In the genomic region with DNA sequence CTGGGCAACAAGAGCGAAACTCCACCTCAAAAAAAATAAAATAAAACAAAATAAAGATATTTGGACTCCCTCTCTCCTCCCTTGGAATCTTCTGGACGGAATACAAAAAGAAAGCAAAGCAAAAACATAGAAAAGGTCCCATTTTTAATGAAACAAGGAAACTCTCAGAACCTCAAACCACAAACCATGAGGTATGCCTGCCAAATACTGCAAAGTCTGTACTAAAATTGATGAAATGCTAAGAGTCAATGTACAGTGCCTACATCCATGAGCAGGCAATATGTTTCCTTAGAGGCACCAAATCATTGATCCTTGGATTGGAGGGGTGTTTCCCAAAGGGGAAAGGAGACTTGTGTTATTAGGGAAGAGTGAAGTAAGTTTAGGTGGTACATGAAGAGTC, we compare ENCODE assay signal across 16 cellular contexts. TPM values are rescaled to one million over a fixed set of nuclear protein-coding genes. Genes with fewer than 3 reads are reported as not detected.
DNase-seq lines count a peak whose midpoint lies in the region; ATAC-seq and TF ChIP-seq lines count a peak whose summit lies in the region.
"Had no signal": no experiment of that assay in that cellular context is flagged by ENCODE, and none has a peak within 500 bp of the region (broad histone marks: within the 10 kb centered on the region; RNA-seq: fewer than 3 reads in every experiment).

No MANE protein-coding gene starts in this region.

- ATAC-seq in activated CD8-positive, alpha-beta T cell treated with anti-CD3 and anti-CD28 coated beads, Interleukin-2, amount 10 ng/mL, durations not matched to agents 7 days and 5 days: peak; percentile 44
- ATAC-seq in HG03095 (IDR thresholded peaks at IDR 0.05; ENCODE audit: unreplicated experiment): no peak

- H3K27ac ChIP-seq in CD8-positive, alpha-beta memory T cell (ENCODE audit: low read depth, low read length): no peak overlapping the region
- H3K27ac ChIP-seq in effector memory CD4-positive, alpha-beta T cell (ENCODE audit: insufficient read depth, low read length, poor library complexity, severe bottlenecking): peak overlapping the region; percentile 15
- no peak overlapping the region for H3K27ac ChIP-seq in coronary artery
- H3K27ac ChIP-seq: adrenal gland had no signal

- no peaks in the 10 kb centered on the region for H3K27me3 ChIP-seq in CD8-positive, alpha-beta memory T cell (ENCODE audit: insufficient read depth, low read length, poor library complexity, severe bottlenecking)
- H3K27me3 ChIP-seq in effector memory CD4-positive, alpha-beta T cell (replicated peaks; ENCODE audit: control insufficient read depth, insufficient read depth, low read length, poor library complexity, severe bottlenecking): no peaks in the 10 kb centered on the region
- H3K27me3 ChIP-seq: adrenal gland had no signal

- H3K9me3 ChIP-seq in CD8-positive, alpha-beta memory T cell (ENCODE audit: low read length): no peaks in the 10 kb centered on the region
- H3K9me3 ChIP-seq in effector memory CD4-positive, alpha-beta T cell (ENCODE audit: control insufficient read depth, low read length): no peaks in the 10 kb centered on the region
- H3K9me3 ChIP-seq: adrenal gland had no signal

- peaks cover 0 to 2% (median 0%) of the 10 kb centered on the region in 3 donors for H3K36me3 Mint-ChIP-seq in CD8-positive, alpha-beta memory T cell
- peaks cover 43% of the 10 kb centered on the region for H3K36me3 Mint-ChIP-seq in activated CD8-positive, alpha-beta T cell treated with anti-CD3 and anti-CD28 coated beads, Interleukin-2, amount 10 ng/mL, durations not matched to agents 7 days and 5 days (ENCODE audit: low read depth)

- no peak for TF ChIP-seq CTCF in AG10803 (conservative IDR thresholded peaks at IDR 0.05; ENCODE audit: low read length)
- TF ChIP-seq CTCF in coronary artery (IDR thresholded peaks at IDR 0.05): no peak

- peak overlapping the region in 5 of 7 donors; percentile 35 to 78 (median 62) for H3K4me3 Mint-ChIP-seq in CD8-positive, alpha-beta memory T cell
- peak overlapping the region; percentile 48 for H3K4me3 Mint-ChIP-seq in activated CD8-positive, alpha-beta T cell treated with anti-CD3 and anti-CD28 coated beads, Interleukin-2, amount 10 ng/mL, durations not matched to agents 7 days and 5 days
- H3K4me3 Mint-ChIP-seq: endodermal cell, naive B cell had no signal

- H3K4me1 ChIP-seq in CD8-positive, alpha-beta memory T cell (ENCODE audit: insufficient read depth, low read length): peaks cover 60% of the 10 kb centered on the region
- peaks cover 42% of the 10 kb centered on the region for H3K4me1 ChIP-seq in effector memory CD4-positive, alpha-beta T cell (ENCODE audit: control insufficient read depth, insufficient read depth, low read length, poor library complexity, severe bottlenecking)
- H3K4me1 ChIP-seq: adrenal gland had no signal

- CTCF ChIA-PET in CD8-positive, alpha-beta memory T cell (lab: Charles Lee): interaction anchor here (1.2 kb wide), 1 partner anchor 8 kb away, joined by 4 read pairs; a partner anchor contains a TSS
- CTCF ChIA-PET in activated CD8-positive, alpha-beta T cell treated with anti-CD3 and anti-CD28 coated beads, Interleukin-2, amount 10 ng/mL, durations not matched to agents 7 days and 5 days (lab: Charles Lee): interaction anchor here (1.0 to 1.3 kb wide), 2 partner anchors 9 to 46 kb away, joined by 3 to 4 read pairs; a partner anchor contains a TSS

- H3K36me3 ChIP-seq in CD8-positive, alpha-beta memory T cell (ENCODE audit: insufficient read depth, low read length): no peaks in the 10 kb centered on the region
- no peaks in the 10 kb centered on the region for H3K36me3 ChIP-seq in effector memory CD4-positive, alpha-beta T cell (ENCODE audit: control insufficient read depth, insufficient read depth, low read length)
- H3K36me3 ChIP-seq: adrenal gland had no signal

- no peaks in the 10 kb centered on the region for H3K27me3 Mint-ChIP-seq in CD8-positive, alpha-beta memory T cell
- H3K27me3 Mint-ChIP-seq in activated CD8-positive, alpha-beta T cell treated with anti-CD3 and anti-CD28 coated beads, Interleukin-2, amount 10 ng/mL, durations not matched to agents 7 days and 5 days (ENCODE audit: low read depth): no peaks in the 10 kb centered on the region
- H3K27me3 Mint-ChIP-seq: naive B cell had no signal

- H3K27ac Mint-ChIP-seq in CD8-positive, alpha-beta memory T cell: peak overlapping the region; percentile 40 to 98 (median 76)
- peak overlapping the region; percentile 89 for H3K27ac Mint-ChIP-seq in activated CD8-positive, alpha-beta T cell treated with anti-CD3 and anti-CD28 coated beads, Interleukin-2, amount 10 ng/mL, durations not matched to agents 7 days and 5 days
- H3K27ac Mint-ChIP-seq: endodermal cell, naive B cell had no signal

- POLR2A ChIA-PET in CD8-positive, alpha-beta memory T cell (lab: Charles Lee): interaction anchor here (0.9 kb wide), 1 partner anchor 10 kb away, joined by 3 read pairs; no protein-coding TSS in a partner anchor
- POLR2A ChIA-PET in activated CD8-positive, alpha-beta T cell treated with anti-CD3 and anti-CD28 coated beads, Interleukin-2, amount 10 ng/mL, durations not matched to agents 7 days and 5 days (lab: Charles Lee): interaction anchor here (1.3 to 2.2 kb wide), 3 partner anchors 10 to 175 kb away, joined by 4 to 10 read pairs (median 5); a partner anchor contains a TSS

- H3K4me1 Mint-ChIP-seq in CD8-positive, alpha-beta memory T cell: peaks cover 53 to 64% (median 63%) of the 10 kb centered on the region in 3 donors
- H3K4me1 Mint-ChIP-seq in activated CD8-positive, alpha-beta T cell treated with anti-CD3 and anti-CD28 coated beads, Interleukin-2, amount 10 ng/mL, durations not matched to agents 7 days and 5 days (ENCODE audit: low read depth): peaks cover 74% of the 10 kb centered on the region
- H3K4me1 Mint-ChIP-seq: endodermal cell had no signal

- H3K4me3 ChIP-seq in AG10803 (ENCODE audit: low read length): no peak overlapping the region
- H3K4me3 ChIP-seq in CD8-positive, alpha-beta memory T cell (ENCODE audit: low read length): peak overlapping the region; percentile 11
- peak overlapping the region; percentile 7 for H3K4me3 ChIP-seq in effector memory CD4-positive, alpha-beta T cell (ENCODE audit: insufficient read depth, low read depth, low read length, poor library complexity, severe bottlenecking)
- no peak overlapping the region for H3K4me3 ChIP-seq in coronary artery
- H3K4me3 ChIP-seq: adrenal gland had no signal

- peak; percentile 20 for DNase-seq in AG10803 (ENCODE audit: low read depth)
- DNase-seq in CD8-positive, alpha-beta memory T cell: peak in 1 of 5 donors; percentile 24
- DNase-seq in activated CD8-positive, alpha-beta T cell treated with anti-CD3 and anti-CD28 coated beads, Interleukin-2, amount 10 ng/mL, durations not matched to agents 7 days and 5 days: peak; percentile 42
- DNase-seq in effector memory CD4-positive, alpha-beta T cell: no peak
- no peak for DNase-seq in coronary artery (ENCODE audit: low spot score)
- DNase-seq in cerebellar nuclear complex (lab: John Stamatoyannopoulos, UW): no peak
- DNase-seq: activated CD8-positive, alpha-beta memory T cell treated with anti-CD3 and anti-CD28 coated beads, Interleukin-2, amount 50 U/mL, for 4 hours; adrenal gland; COR-L47; EL; endodermal cell; naive B cell; NCI-H2029 treated with DMSO at 0.1 percent for 48 hours; NCI-H524; stimulated activated CD4-positive, alpha-beta T cell treated with anti-CD3 and anti-CD28 coated beads, Interleukin-1b, Interleukin-23, amount 100 ng/mL, for 48 hours had no signal

- H3K9me3 Mint-ChIP-seq in CD8-positive, alpha-beta memory T cell: peaks cover 0 to 2% (median 0%) of the 10 kb centered on the region in 5 donors
- H3K9me3 Mint-ChIP-seq in activated CD8-positive, alpha-beta T cell treated with anti-CD3 and anti-CD28 coated beads, Interleukin-2, amount 10 ng/mL, durations not matched to agents 7 days and 5 days (ENCODE audit: insufficient read depth): peaks cover 9% of the 10 kb centered on the region
- H3K9me3 Mint-ChIP-seq: endodermal cell had no signal

RNA-seq across cellular contexts. Expression of a gene that starts 8.2 kb away (rescaled TPM):
- total RNA-seq in CD8-positive, alpha-beta memory T cell: 10 to 100 TPM; 17.7 to 19.9 TPM
- 21.3 TPM for polyA plus RNA-seq in CD8-positive, alpha-beta memory T cell
- 10 to 100 TPM; 50.8 to 53.1 TPM for total RNA-seq in activated CD8-positive, alpha-beta T cell treated with anti-CD3 and anti-CD28 coated beads, Interleukin-2, amount 10 ng/mL, durations not matched to agents 7 days and 5 days

RNA-seq across cellular contexts. Expression of a gene that starts 45.2 kb away (rescaled TPM):
- 10 to 100 TPM; 45.3 to 48.7 TPM for total RNA-seq in CD8-positive, alpha-beta memory T cell
- polyA plus RNA-seq in CD8-positive, alpha-beta memory T cell: 55.5 TPM
- 100 to 1,000 TPM; 111 to 119 TPM for total RNA-seq in activated CD8-positive, alpha-beta T cell treated with anti-CD3 and anti-CD28 coated beads, Interleukin-2, amount 10 ng/mL, durations not matched to agents 7 days and 5 days

Comparison
In these comparisons a context has a peak if more than half of its experiments do, and no peak if none do; other contexts are left out.
1. DNase-seq: peak in AG10803 (single experiment) and activated CD8-positive, alpha-beta T cell treated with anti-CD3 and anti-CD28 coated beads, Interleukin-2, amount 10 ng/mL, durations not matched to agents 7 days and 5 days (single experiment); none in effector memory CD4-positive, alpha-beta T cell (0 of 3), coronary artery (single experiment) and cerebellar nuclear complex (0 of 2).
2. H3K4me3 ChIP-seq: peak in CD8-positive, alpha-beta memory T cell (single experiment) and effector memory CD4-positive, alpha-beta T cell (single experiment); none in AG10803 (single experiment) and coronary artery (single experiment).